19 cellular contexts compared by ENCODE assay signal in the genomic region with DNA sequence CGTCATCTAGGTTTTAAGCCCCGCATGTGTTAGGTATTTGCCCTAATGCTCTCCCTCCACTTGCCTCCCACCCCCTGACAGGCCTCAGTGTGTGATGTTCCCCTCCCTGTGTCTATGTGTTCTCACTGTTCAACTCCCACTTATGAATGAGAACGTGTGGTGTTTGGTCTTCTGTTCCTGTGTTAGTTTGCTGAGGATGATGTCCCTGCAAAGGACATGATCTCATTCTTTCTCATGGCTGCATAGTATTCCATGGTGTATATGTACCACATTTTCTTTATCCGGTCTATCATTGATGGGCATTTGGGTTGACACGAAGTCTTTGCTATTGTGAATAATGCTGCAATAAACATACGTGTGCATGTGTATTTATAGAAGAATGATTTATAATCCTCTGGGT. TPM values are rescaled to one million over a fixed set of nuclear protein-coding genes. Genes with fewer than 3 reads are reported as not detected.
"Had no signal": no experiment of that assay in that cellular context is flagged by ENCODE, and none has a peak within 500 bp of the region (broad histone marks: within the 10 kb centered on the region; RNA-seq: fewer than 3 reads in every experiment).

No MANE protein-coding gene starts in this region.

RNA-seq across cellular contexts. Expression of a gene that starts 22.4 kb away (rescaled TPM):
- total RNA-seq: activated naive CD4-positive, alpha-beta T cell treated with anti-CD3 and anti-CD28 coated beads for 36 hours; activated naive CD4-positive, alpha-beta T cell treated with anti-CD3 and anti-CD28 coated beads, Interleukin-2, amount 50 U/mL, for 72 hours; activated T-cell treated with anti-CD3 and anti-CD28 coated beads, Interleukin-2, amount 50 U/mL, for 4 hours; activated T-cell treated with anti-CD3 and anti-CD28 coated beads, Interleukin-2, amount 50 U/mL, for 72 hours; activated T-helper 1 cell treated with anti-CD3 and anti-CD28 coated beads, Interleukin-12 subunit alpha, Interleukin-12 subunit beta, Interleukin-2, Interleukin-4 antibody, amounts not matched to agents 30 ng/mL and 10 ng/mL and 1 ng/mL, durations not matched to agents 14 hours and 24 hours and 36 hours; activated T-helper 2 cell treated with anti-CD3 and anti-CD28 coated beads, Interferon-gamma antibody, Interleukin-2, Interleukin-4, amounts not matched to agents 10 μg/mL and 5 μg/mL and 100 μg/mL, durations not matched to agents 14 hours and 24 hours and 36 hours; adrenal gland; aorta; ascending aorta; astrocyte; body of pancreas; breast epithelium; bronchial epithelial cell; cardiac muscle cell; cardiac septum; cerebellum; chondrocyte had no signal
- polyA plus RNA-seq: adipose tissue, aorta had no signal

RNA-seq across cellular contexts. Expression of a gene that starts 39.8 kb away (rescaled TPM):
- total RNA-seq: activated T-helper 17 cell treated with anti-CD3 and anti-CD28 coated beads, Interleukin-2, amount 50 U/mL, for 72 hours had no signal
